ENCODE assay signal across 8 cellular contexts in genomic region chr14:88559852-88560251, GRCh38. TPM values are rescaled to one million over a fixed set of nuclear protein-coding genes. Genes with fewer than 3 reads are reported as not detected.
DNase-seq lines count a peak whose midpoint lies in the region; ATAC-seq, FAIRE-seq and TF ChIP-seq lines count a peak whose summit lies in the region.

No MANE protein-coding gene starts in this region.

- POLR2A ChIA-PET in A549 (lab: Yijun Ruan, JAX) = interaction anchor here (0.6 to 0.7 kb wide), 2 partner anchors 46 to 91 kb away, joined by 3 to 6 read pairs; no protein-coding TSS in a partner anchor

- no peaks in the 10 kb centered on the region for H3K9me3 ChIP-seq in A549

- intact Hi-C loops in CD14-positive monocyte (cut with micrococcal nuclease) = no loop called here

- H3K4me1 ChIP-seq in A549 = peaks cover 22% of the 10 kb centered on the region

- peak; percentile 61 to 69 for TF ChIP-seq RAD21 in A549 (conservative IDR thresholded peaks at IDR 0.05 in 1 of 2, IDR thresholded peaks at IDR 0.05 in 1 of 2)

- CTCF ChIA-PET in A549 (lab: Yijun Ruan, JAX) = interaction anchor here (0.7 to 4.8 kb wide), 13 partner anchors 8 to 1295 kb away, joined by 3 to 40 read pairs (median 3); no protein-coding TSS in a partner anchor

- FAIRE-seq in A549 (lab: Jason Lieb, UNC) = no peak

- H3K4me3 Mint-ChIP-seq in CD14-positive monocyte = no peak overlapping the region

- no peak for TF ChIP-seq EP300 in A549 (IDR thresholded peaks at IDR 0.05)

- peak; percentile 37 to 48; a peak in 5 of 6 replicates for ATAC-seq in A549
- no peak for ATAC-seq in GM19023 (IDR thresholded peaks at IDR 0.05; ENCODE audit: unreplicated experiment)

- no peak overlapping the region for H3K4me3 ChIP-seq in A549

- no peak overlapping the region for H3K27ac Mint-ChIP-seq in CD14-positive monocyte

- DNase-seq in A549 (ENCODE audit: low read depth in 1 of 2, low spot score in 1 of 2) (peak in 1 of 2 experiments; percentile 74), RPMI8226 (peak; percentile 23), glomerular visceral epithelial cell (ENCODE audit: extremely low spot score) (peak; percentile 25), NCI-H128 (lab: John Stamatoyannopoulos, UW; ENCODE audit: unreplicated experiment) (no peak), CD14-positive monocyte (ENCODE audit: low spot score) (no peak), HK-2 (ENCODE audit: unreplicated experiment) (no peak)

- H3K4me1 Mint-ChIP-seq in CD14-positive monocyte = peaks cover 24% of the 10 kb centered on the region

- no peak for TF ChIP-seq POLR2A in A549 (IDR thresholded peaks at IDR 0.05; ENCODE audit: low read length)

- TF ChIP-seq CTCF in A549 (IDR thresholded peaks at IDR 0.05) (peak; percentile 54), GM12874 (IDR thresholded peaks at IDR 0.05; ENCODE audit: insufficient read depth, low read depth, low read length) (0 out of 2 replicates have a peak, but pooled peaks have one; percentile 6), CD14-positive monocyte (IDR thresholded peaks at IDR 0.05) (no peak)

- WGBS in A549 (ENCODE audit: missing lambda C conversion rate) = 8% methylated on average over 1 of the region's 1 CpG

- peaks cover 48 to 63% (median 56%) of the 10 kb centered on the region in 3 donors for H3K27me3 Mint-ChIP-seq in CD14-positive monocyte (ENCODE audit: low read depth in 3 of 3)

- no peak overlapping the region for H3K27ac ChIP-seq in A549

- peaks cover 0 to 3% (median 2%) of the 10 kb centered on the region in 7 donors for H3K9me3 Mint-ChIP-seq in CD14-positive monocyte

- H3K36me3 Mint-ChIP-seq in CD14-positive monocyte = peaks cover 0 to 2% of the 10 kb centered on the region in 2 donors

- no peak overlapping the region for H3K4me2 ChIP-seq in A549

TF ChIP-seq in A549, 52 proteins besides CTCF, POLR2A, EP300 and RAD21:
- TF ChIP-seq HOXA7 (CRISPR knock-in tag; IDR thresholded peaks at IDR 0.05) (no peak), SMC3 (IDR thresholded peaks at IDR 0.05) (peak; percentile 44), ATOH8 (CRISPR knock-in tag; IDR thresholded peaks at IDR 0.05; ENCODE audit: low read depth) (no peak), EHMT2 (IDR thresholded peaks at IDR 0.05; ENCODE audit: low read depth) (no peak)

RNA-seq across cellular contexts. Expression of gene ZC3H14, which starts 3.0 kb away (rescaled TPM):
- 141 and 194 TPM in 2 replicates for polyA plus RNA-seq in A549 (2011; rRNA removed)
- polyA plus RNA-seq in A549 (2012; cell fraction: cytosol; rRNA removed) = 66.2 and 70.1 TPM in 2 replicates
- polyA plus RNA-seq in A549 (2012; cell fraction: nucleus; rRNA removed) = 46.8 and 61.2 TPM in 2 replicates
- 64.5 to 73.3 TPM (median 68.1 TPM) in 3 replicates for polyA plus RNA-seq in A549 (2017; fragmentation: RNase III; extraction: RNeasy Plus Mini Kit Qiagen cat#74134 plus additional on column Dnase treatment)
- 160 and 171 TPM in 2 replicates for polyA minus RNA-seq in A549 (2011; rRNA and poly(A)+ RNA removed)
- 10 to 100 TPM; 27.1 to 30.2 TPM for polyA plus RNA-seq in CD14-positive monocyte

RNA-seq across cellular contexts. Expression of gene PTPN21, which starts 5.0 kb away (rescaled TPM):
- polyA plus RNA-seq in A549 (2011; rRNA removed) (8.3 and 9.8 TPM in 2 replicates), A549 (2017; fragmentation: RNase III; extraction: RNeasy Plus Mini Kit Qiagen cat#74134 plus additional on column Dnase treatment) (6.0 to 7.2 TPM (median 6.5 TPM) in 3 replicates), CD14-positive monocyte (not detected)
- polyA plus RNA-seq in A549 (2012; cell fraction: cytosol; rRNA removed) = 2.6 and 3.5 TPM in 2 replicates
- polyA plus RNA-seq in A549 (2012; cell fraction: nucleus; rRNA removed) = 7.3 TPM in 2 replicates
- 10.3 and 12.7 TPM in 2 replicates for polyA minus RNA-seq in A549 (2011; rRNA and poly(A)+ RNA removed)

Comparison
In these comparisons a context has a peak if more than half of its experiments do, and no peak if none do; other contexts are left out.
1. DNase-seq: peak in RPMI8226 (single experiment) and glomerular visceral epithelial cell (single experiment); none in NCI-H128 (single experiment), CD14-positive monocyte (single experiment) and HK-2 (single experiment).